In the genomic region with DNA sequence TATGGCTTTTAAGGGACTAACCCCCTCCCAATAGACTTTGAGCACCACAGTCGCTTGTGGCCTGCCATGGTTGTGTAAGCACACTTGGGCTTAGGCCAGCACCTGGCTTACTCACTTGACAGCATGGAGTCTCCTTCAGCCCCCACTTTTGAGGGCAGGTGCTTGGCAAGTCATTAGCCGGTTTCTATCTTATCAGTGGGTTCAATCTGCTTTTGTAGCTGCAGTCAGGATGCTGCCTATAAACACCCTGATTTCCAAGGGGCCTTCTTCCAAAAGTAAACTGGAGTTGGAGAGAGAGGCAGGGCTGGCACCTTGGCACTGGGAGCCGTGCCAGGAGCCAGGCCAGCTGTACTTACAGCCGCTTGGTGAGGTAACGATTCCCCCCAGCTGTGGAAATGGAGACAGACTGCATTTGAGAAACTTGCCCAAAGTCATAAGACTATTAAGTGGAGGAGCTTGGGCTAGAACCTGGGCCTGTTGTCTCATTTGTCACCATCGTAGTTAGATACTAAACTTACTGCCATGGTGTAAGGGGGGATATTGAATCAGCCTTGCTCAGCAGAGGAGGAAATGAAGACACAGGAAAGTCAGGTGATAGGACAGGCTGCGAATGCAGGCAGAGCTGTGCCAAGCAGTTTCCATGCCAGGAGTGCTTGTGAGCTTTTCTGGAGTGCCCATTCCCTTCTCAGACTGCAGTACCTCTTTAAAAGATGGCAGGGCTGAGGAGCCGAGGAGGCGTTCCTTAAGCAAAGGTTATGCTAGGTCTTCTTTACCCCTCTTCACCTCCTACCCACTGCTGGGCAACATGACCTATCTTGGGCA, we compare ENCODE assay signal across 8 cellular contexts.
DNase-seq lines count a peak whose midpoint lies in the region; ATAC-seq, FAIRE-seq and TF ChIP-seq lines count a peak whose summit lies in the region.
"Had no signal": no experiment of that assay in that cellular context is flagged by ENCODE, and none has a peak within 500 bp of the region (broad histone marks: within the 10 kb centered on the region; RNA-seq: fewer than 3 reads in every experiment).

No MANE protein-coding gene starts in this region.

- H3K9me2 ChIP-seq in GM23338 (ENCODE audit: insufficient read depth): no peaks in the 10 kb centered on the region

- H3K27me3 Mint-ChIP-seq in GM23338 (ENCODE audit: insufficient read depth, low read depth, poor library complexity): peaks cover 10% of the 10 kb centered on the region

- TF ChIP-seq CTCF in GM23338 (conservative IDR thresholded peaks at IDR 0.05; ENCODE audit: low read depth in 2 of 2) (no peak), breast epithelium (IDR thresholded peaks at IDR 0.05) (no peak), pancreas (IDR thresholded peaks at IDR 0.05) (no peak)

- H3K36me3 ChIP-seq in GM23338 (ENCODE audit: insufficient read depth) (no peaks in the 10 kb centered on the region), breast epithelium (no peaks in the 10 kb centered on the region), pancreas (no peaks in the 10 kb centered on the region)

- peak overlapping the region; percentile 37 for H3K27ac Mint-ChIP-seq in GM23338

- no peaks in the 10 kb centered on the region for H3K27me3 ChIP-seq in GM23338 (ENCODE audit: insufficient read depth)
- H3K27me3 ChIP-seq in breast epithelium: no peaks in the 10 kb centered on the region
- no peaks in the 10 kb centered on the region for H3K27me3 ChIP-seq in pancreas

- no peak overlapping the region for H3K4me3 Mint-ChIP-seq in GM23338

- H3K4me1 Mint-ChIP-seq in GM23338: peaks cover 48% of the 10 kb centered on the region

- no peaks in the 10 kb centered on the region for H3F3A ChIP-seq in GM23338 (replicated peaks; ENCODE audit: low read depth)

- no peak for DNase-seq in GM23338 (ENCODE audit: low spot score)
- peak; percentile 89 to 93 for DNase-seq in NCI-H187 (lab: John Stamatoyannopoulos, UW)
- peak in 1 of 2 donors; percentile 29 for DNase-seq in breast epithelium (ENCODE audit: low spot score in 2 of 2)
- DNase-seq in pancreas: peak; percentile 63 to 88 (median 78)
- no peak for DNase-seq in iPS-NIHi7 (ENCODE audit: extremely low spot score)
- no peak for DNase-seq in D341Med (ENCODE audit: low spot score)

- H3K4me3 ChIP-seq in GM23338: no peak overlapping the region
- H3K4me3 ChIP-seq in breast epithelium: no peak overlapping the region
- H3K4me3 ChIP-seq in pancreas: no peak overlapping the region

- H3K36me3 Mint-ChIP-seq in GM23338 (ENCODE audit: low read depth): no peaks in the 10 kb centered on the region

- 19 to 22% methylated on average over 9 of the region's 9 CpGs for WGBS in pancreas, 2 donors

- no peak overlapping the region for H3K4me2 ChIP-seq in GM23338

- no peak for FAIRE-seq in pancreas (lab: Jason Lieb, UNC)
- FAIRE-seq: islet of Langerhans had no signal

- H3K9me3 ChIP-seq in breast epithelium (no peaks in the 10 kb centered on the region), pancreas (no peaks in the 10 kb centered on the region)

- H2AFZ ChIP-seq in GM23338: no peak overlapping the region

- no peaks in the 10 kb centered on the region for H4K20me1 ChIP-seq in GM23338 (replicated peaks; ENCODE audit: insufficient read depth)

- H3K4me1 ChIP-seq in GM23338 (ENCODE audit: insufficient read depth): peaks cover 34% of the 10 kb centered on the region
- peaks cover 0 to 7% of the 10 kb centered on the region in 2 donors for H3K4me1 ChIP-seq in breast epithelium
- peaks cover 19 to 60% (median 31%) of the 10 kb centered on the region in 3 donors for H3K4me1 ChIP-seq in pancreas

- intact Hi-C loops in breast epithelium (cut with DNase I; ENCODE audit: low total_unique reads) (no loop called here), pancreas (cut with DNase I) (no loop called here)

- no peaks in the 10 kb centered on the region for H3K9me3 Mint-ChIP-seq in GM23338

- H3K27ac ChIP-seq in GM23338 (ENCODE audit: low read depth) (no peak overlapping the region), breast epithelium (peak overlapping the region; percentile 1 to 66), pancreas (peak overlapping the region in 3 of 4 donors; percentile 30 to 60 (median 56))

- no peak for TF ChIP-seq POLR2A in breast epithelium (IDR thresholded peaks at IDR 0.05)

- peaks cover 6% of the 10 kb centered on the region; the same call in 1 of the 2 replicates for H3K79me2 ChIP-seq in GM23338 (replicated peaks; ENCODE audit: insufficient read depth)

- ATAC-seq in GM23338: no peak
- ATAC-seq in pancreas: peak; percentile 75 to 82 (median 78)
- no peak for ATAC-seq in HG03439 (IDR thresholded peaks at IDR 0.05; ENCODE audit: unreplicated experiment)

TF ChIP-seq in GM23338, 12 proteins besides CTCF, POLR2A, EP300 and RAD21 (continues in another document):
- TF ChIP-seq ZNF331 (CRISPR knock-in tag; IDR thresholded peaks at IDR 0.05; ENCODE audit: low read depth) (no peak), JUNB (IDR thresholded peaks at IDR 0.05; ENCODE audit: unreplicated experiment) (no peak)
- TF ChIP-seq, protein P1, sequence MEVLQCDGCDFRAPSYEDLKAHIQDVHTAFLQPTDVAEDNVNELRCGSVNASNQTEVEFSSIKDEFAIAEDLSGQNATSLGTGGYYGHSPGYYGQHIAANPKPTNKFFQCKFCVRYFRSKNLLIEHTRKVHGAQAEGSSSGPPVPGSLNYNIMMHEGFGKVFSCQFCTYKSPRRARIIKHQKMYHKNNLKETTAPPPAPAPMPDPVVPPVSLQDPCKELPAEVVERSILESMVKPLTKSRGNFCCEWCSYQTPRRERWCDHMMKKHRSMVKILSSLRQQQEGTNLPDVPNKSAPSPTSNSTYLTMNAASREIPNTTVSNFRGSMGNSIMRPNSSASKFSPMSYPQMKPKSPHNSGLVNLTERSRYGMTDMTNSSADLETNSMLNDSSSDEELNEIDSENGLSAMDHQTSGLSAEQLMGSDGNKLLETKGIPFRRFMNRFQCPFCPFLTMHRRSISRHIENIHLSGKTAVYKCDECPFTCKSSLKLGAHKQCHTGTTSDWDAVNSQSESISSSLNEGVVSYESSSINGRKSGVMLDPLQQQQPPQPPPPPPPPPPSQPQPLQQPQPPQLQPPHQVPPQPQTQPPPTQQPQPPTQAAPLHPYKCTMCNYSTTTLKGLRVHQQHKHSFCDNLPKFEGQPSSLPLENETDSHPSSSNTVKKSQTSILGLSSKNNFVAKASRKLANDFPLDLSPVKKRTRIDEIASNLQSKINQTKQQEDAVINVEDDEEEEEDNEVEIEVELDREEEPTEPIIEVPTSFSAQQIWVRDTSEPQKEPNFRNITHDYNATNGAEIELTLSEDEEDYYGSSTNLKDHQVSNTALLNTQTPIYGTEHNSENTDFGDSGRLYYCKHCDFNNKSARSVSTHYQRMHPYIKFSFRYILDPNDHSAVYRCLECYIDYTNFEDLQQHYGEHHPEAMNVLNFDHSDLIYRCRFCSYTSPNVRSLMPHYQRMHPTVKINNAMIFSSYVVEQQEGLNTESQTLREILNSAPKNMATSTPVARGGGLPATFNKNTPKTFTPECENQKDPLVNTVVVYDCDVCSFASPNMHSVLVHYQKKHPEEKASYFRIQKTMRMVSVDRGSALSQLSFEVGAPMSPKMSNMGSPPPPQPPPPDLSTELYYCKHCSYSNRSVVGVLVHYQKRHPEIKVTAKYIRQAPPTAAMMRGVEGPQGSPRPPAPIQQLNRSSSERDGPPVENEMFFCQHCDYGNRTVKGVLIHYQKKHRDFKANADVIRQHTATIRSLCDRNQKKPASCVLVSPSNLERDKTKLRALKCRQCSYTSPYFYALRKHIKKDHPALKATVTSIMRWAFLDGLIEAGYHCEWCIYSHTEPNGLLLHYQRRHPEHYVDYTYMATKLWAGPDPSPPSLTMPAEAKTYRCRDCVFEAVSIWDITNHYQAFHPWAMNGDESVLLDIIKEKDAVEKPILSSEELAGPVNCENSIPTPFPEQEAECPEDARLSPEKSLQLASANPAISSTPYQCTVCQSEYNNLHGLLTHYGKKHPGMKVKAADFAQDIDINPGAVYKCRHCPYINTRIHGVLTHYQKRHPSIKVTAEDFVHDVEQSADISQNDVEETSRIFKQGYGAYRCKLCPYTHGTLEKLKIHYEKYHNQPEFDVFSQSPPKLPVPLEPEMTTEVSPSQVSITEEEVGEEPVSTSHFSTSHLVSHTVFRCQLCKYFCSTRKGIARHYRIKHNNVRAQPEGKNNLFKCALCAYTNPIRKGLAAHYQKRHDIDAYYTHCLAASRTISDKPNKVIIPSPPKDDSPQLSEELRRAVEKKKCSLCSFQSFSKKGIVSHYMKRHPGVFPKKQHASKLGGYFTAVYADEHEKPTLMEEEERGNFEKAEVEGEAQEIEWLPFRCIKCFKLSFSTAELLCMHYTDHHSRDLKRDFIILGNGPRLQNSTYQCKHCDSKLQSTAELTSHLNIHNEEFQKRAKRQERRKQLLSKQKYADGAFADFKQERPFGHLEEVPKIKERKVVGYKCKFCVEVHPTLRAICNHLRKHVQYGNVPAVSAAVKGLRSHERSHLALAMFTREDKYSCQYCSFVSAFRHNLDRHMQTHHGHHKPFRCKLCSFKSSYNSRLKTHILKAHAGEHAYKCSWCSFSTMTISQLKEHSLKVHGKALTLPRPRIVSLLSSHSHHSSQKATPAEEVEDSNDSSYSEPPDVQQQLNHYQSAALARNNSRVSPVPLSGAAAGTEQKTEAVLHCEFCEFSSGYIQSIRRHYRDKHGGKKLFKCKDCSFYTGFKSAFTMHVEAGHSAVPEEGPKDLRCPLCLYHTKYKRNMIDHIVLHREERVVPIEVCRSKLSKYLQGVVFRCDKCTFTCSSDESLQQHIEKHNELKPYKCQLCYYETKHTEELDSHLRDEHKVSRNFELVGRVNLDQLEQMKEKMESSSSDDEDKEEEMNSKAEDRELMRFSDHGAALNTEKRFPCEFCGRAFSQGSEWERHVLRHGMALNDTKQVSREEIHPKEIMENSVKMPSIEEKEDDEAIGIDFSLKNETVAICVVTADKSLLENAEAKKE (CRISPR knock-in tag; IDR thresholded peaks at IDR 0.05): no peak

Comparison
In these comparisons a context has a peak if more than half of its experiments do, and no peak if none do; other contexts are left out.
1. ATAC-seq: peak in pancreas (4 of 4); none in GM23338 (single experiment) and HG03439 (single experiment).
2. DNase-seq: peak in NCI-H187 (2 of 2) and pancreas (6 of 6); none in GM23338 (single experiment), iPS-NIHi7 (single experiment) and D341Med (single experiment).